23 cellular contexts compared by ENCODE assay signal in the genomic region with DNA sequence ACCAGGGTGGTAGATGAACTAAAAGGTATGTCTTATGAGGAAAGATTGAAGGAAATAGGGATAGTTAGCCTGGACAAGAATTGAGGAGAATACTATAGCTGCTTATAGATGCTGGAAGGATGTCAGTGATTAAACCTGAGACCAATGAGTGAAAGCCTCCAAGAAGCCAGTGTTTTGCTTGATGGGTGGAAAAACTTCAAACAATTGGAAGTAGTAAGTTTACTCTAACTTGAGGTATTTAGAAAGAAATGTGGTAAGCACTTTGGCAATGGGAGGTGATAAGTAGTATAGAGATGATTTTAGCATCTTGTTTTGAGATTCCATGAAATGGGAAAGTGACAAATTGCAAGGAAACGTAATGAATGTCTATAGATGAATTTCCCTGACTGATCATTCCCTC.
"Had no signal": no experiment of that assay in that cellular context is flagged by ENCODE, and none has a peak within 500 bp of the region (broad histone marks: within the 10 kb centered on the region; RNA-seq: fewer than 3 reads in every experiment).

No MANE protein-coding gene starts in this region.

- H3K36me3 Mint-ChIP-seq: stimulated activated effector memory CD8-positive, alpha-beta T cell treated with anti-CD3 and anti-CD28 coated beads, Interleukin-12 subunit alpha, Interleukin-12 subunit beta, amount 100 ng/mL, for 72 hours had no signal

- ATAC-seq: activated CD8-positive, alpha-beta T cell treated with anti-CD3 and anti-CD28 coated beads for 36 hours; right lobe of liver; stimulated activated effector memory CD8-positive, alpha-beta T cell treated with anti-CD3 and anti-CD28 coated beads, Interleukin-12 subunit alpha, Interleukin-12 subunit beta, amount 100 ng/mL, for 72 hours; upper lobe of right lung had no signal

- H3K4me1 Mint-ChIP-seq: activated CD4-positive, alpha-beta T cell treated with anti-CD3 and anti-CD28 coated beads, Interleukin-2, amount 10 ng/mL, durations not matched to agents 7 days and 5 days; stimulated activated effector memory CD8-positive, alpha-beta T cell treated with anti-CD3 and anti-CD28 coated beads, Interleukin-12 subunit alpha, Interleukin-12 subunit beta, amount 100 ng/mL, for 72 hours had no signal

- H3K27ac Mint-ChIP-seq: activated CD4-positive, alpha-beta T cell treated with anti-CD3 and anti-CD28 coated beads, Interleukin-2, amount 10 ng/mL, durations not matched to agents 7 days and 5 days; activated CD8-positive, alpha-beta T cell treated with anti-CD3 and anti-CD28 coated beads for 36 hours; nephron progenitor cell; progenitor cell of endocrine pancreas; stimulated activated effector memory CD8-positive, alpha-beta T cell treated with anti-CD3 and anti-CD28 coated beads, Interleukin-12 subunit alpha, Interleukin-12 subunit beta, amount 100 ng/mL, for 72 hours had no signal

- H3K4me3 Mint-ChIP-seq: activated CD4-positive, alpha-beta T cell treated with anti-CD3 and anti-CD28 coated beads, Interleukin-2, amount 10 ng/mL, durations not matched to agents 7 days and 5 days; activated CD8-positive, alpha-beta T cell treated with anti-CD3 and anti-CD28 coated beads for 36 hours; nephron progenitor cell; stimulated activated effector memory CD8-positive, alpha-beta T cell treated with anti-CD3 and anti-CD28 coated beads, Interleukin-12 subunit alpha, Interleukin-12 subunit beta, amount 100 ng/mL, for 72 hours; stimulated activated naive CD8-positive, alpha-beta T cell treated with anti-CD3 and anti-CD28 coated beads, Interleukin-15, Interleukin-2, amounts not matched to agents 100 ng/mL and 50 ng/mL, for 24 hours had no signal

- H3K27me3 Mint-ChIP-seq: activated CD4-positive, alpha-beta T cell treated with anti-CD3 and anti-CD28 coated beads, Interleukin-2, amount 10 ng/mL, durations not matched to agents 7 days and 5 days; activated CD8-positive, alpha-beta T cell treated with anti-CD3 and anti-CD28 coated beads for 36 hours; stimulated activated naive CD8-positive, alpha-beta T cell treated with anti-CD3 and anti-CD28 coated beads, Interleukin-15, Interleukin-2, amounts not matched to agents 100 ng/mL and 50 ng/mL, for 24 hours had no signal

- H3K9me3 Mint-ChIP-seq: stimulated activated effector memory CD8-positive, alpha-beta T cell treated with anti-CD3 and anti-CD28 coated beads, Interleukin-12 subunit alpha, Interleukin-12 subunit beta, amount 100 ng/mL, for 72 hours had no signal

- DNase-seq: activated CD4-positive, alpha-beta T cell treated with anti-CD3 and anti-CD28 coated beads, Interleukin-2, amount 10 ng/mL, durations not matched to agents 7 days and 5 days; activated CD8-positive, alpha-beta T cell treated with anti-CD3 and anti-CD28 coated beads for 36 hours; activated gamma-delta T cell treated with Interleukin-2 at 50 U/mL for 16 hours; activated naive CD4-positive, alpha-beta T cell treated with anti-CD3 and anti-CD28 coated beads, Interleukin-2, amount 50 U/mL, for 16 hours; amniotic stem cell; central memory CD4-positive, alpha-beta T cell; dermis blood vessel endothelial cell; effector CD8-positive, alpha-beta T cell; esophagus squamous epithelium; foreskin melanocyte; heart right ventricle; kidney glomerular epithelial cell; left ventricle myocardium superior; nephron progenitor cell; right lobe of liver; stimulated activated CD4-positive, alpha-beta T cell treated with anti-CD3 and anti-CD28 coated beads, Interleukin-4, amount 100 ng/mL, for 24 hours; T-helper 1 cell; T-helper 9 cell; tibial artery; upper lobe of right lung had no signal
